ENCODE assay signal across 9 cellular contexts in the genomic region with DNA sequence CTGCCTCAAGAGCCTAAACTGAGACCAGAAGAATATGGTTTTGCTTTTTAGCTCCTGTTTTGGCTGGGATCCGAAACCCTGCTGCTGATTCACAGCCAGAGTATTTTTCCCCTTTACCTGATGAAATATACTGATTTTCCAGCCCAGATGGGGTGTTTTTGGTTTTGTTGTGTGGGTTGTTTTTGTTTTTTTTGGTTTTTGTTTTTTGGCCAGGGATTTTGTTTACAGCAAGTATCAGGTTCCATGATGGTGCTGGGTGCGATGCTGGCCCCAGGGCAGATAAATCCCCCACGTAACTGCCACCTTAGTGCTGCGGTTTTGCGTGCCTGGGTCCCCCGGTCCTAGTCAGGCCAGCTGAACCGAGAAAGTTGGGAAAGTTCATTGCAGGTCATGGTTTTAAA.
DNase-seq lines count a peak whose midpoint lies in the region; ATAC-seq and TF ChIP-seq lines count a peak whose summit lies in the region.
"Had no signal": no experiment of that assay in that cellular context is flagged by ENCODE, and none has a peak within 500 bp of the region (broad histone marks: within the 10 kb centered on the region; RNA-seq: fewer than 3 reads in every experiment).

No MANE protein-coding gene starts in this region.

- peaks cover 2% of the 10 kb centered on the region for H3K36me3 Mint-ChIP-seq in chondrocyte (ENCODE audit: low read depth)

- H3K9me3 ChIP-seq in muscle layer of colon (ENCODE audit: low read length) (no peaks in the 10 kb centered on the region), upper lobe of left lung (no peaks in the 10 kb centered on the region)

- POLR2A ChIA-PET in GM10248 (lab: Yijun Ruan, JAX): no interaction called here

- TF ChIP-seq EP300 in upper lobe of left lung (IDR thresholded peaks at IDR 0.05): no peak

- H3K27ac Mint-ChIP-seq in chondrocyte (ENCODE audit: unreplicated experiment): peak overlapping the region; percentile 98
- H3K27ac Mint-ChIP-seq: activated T-helper 2 cell treated with anti-CD3 and anti-CD28 coated beads, Interferon-gamma antibody, Interleukin-2, Interleukin-4, amounts not matched to agents 10 μg/mL and 5 μg/mL and 100 μg/mL, durations not matched to agents 14 hours and 24 hours and 36 hours had no signal

- peak overlapping the region in 1 of 2 donors; percentile 30 for H3K4me3 ChIP-seq in muscle layer of colon (ENCODE audit: low read depth in 1 of 2, low read length in 2 of 2)
- no peak overlapping the region for H3K4me3 ChIP-seq in upper lobe of left lung

- H3K27ac ChIP-seq in muscle layer of colon (ENCODE audit: low read depth, low read length): peak overlapping the region; percentile 98
- H3K27ac ChIP-seq in upper lobe of left lung: peak overlapping the region; percentile 95 to 99 (median 96)

- H3K4me1 Mint-ChIP-seq in chondrocyte (ENCODE audit: low read depth): peaks cover 100% of the 10 kb centered on the region

- no peaks in the 10 kb centered on the region for H3K27me3 Mint-ChIP-seq in chondrocyte (ENCODE audit: low read depth)

- ATAC-seq in upper lobe of left lung (ENCODE audit: low FRiP score in 2 of 2): peak in 1 of 2 donors; percentile 2
- ATAC-seq in GM19397 (IDR thresholded peaks at IDR 0.05; ENCODE audit: unreplicated experiment): no peak

- 31 to 38% methylated on average over 7 of the region's 7 CpGs for WGBS in upper lobe of left lung, 2 donors

- no peaks in the 10 kb centered on the region for H3K9me3 Mint-ChIP-seq in chondrocyte (ENCODE audit: low read depth)
- H3K9me3 Mint-ChIP-seq: activated T-helper 2 cell treated with anti-CD3 and anti-CD28 coated beads, Interferon-gamma antibody, Interleukin-2, Interleukin-4, amounts not matched to agents 10 μg/mL and 5 μg/mL and 100 μg/mL, durations not matched to agents 14 hours and 24 hours and 36 hours had no signal

- peaks cover 94% of the 10 kb centered on the region for H3K4me1 ChIP-seq in muscle layer of colon (ENCODE audit: insufficient read depth, low read length)
- H3K4me1 ChIP-seq in upper lobe of left lung: peaks cover 94 to 98% (median 96%) of the 10 kb centered on the region in 4 donors

- peak overlapping the region; percentile 59 for H3K9ac ChIP-seq in muscle layer of colon (ENCODE audit: low read length)

- CTCF ChIA-PET in GM10248 (lab: Yijun Ruan, JAX): no interaction called here

- DNase-seq in NCI-H345 (lab: John Stamatoyannopoulos, UW) (peak; percentile 50), NCI-H345 treated with DMSO at 0.1 percent for 48 hours (lab: John Stamatoyannopoulos, UW; ENCODE audit: unreplicated experiment) (no peak), chondrocyte (ENCODE audit: low spot score) (no peak), upper lobe of left lung (no peak), CD1c-positive myeloid dendritic cell (ENCODE audit: extremely low spot score) (no peak), GM10248 (ENCODE audit: extremely low spot score) (no peak)

- peaks cover 6% of the 10 kb centered on the region for H3K36me3 ChIP-seq in muscle layer of colon (ENCODE audit: insufficient read depth, low read length)
- peaks cover 0 to 26% (median 1%) of the 10 kb centered on the region in 4 donors for H3K36me3 ChIP-seq in upper lobe of left lung

- H3K27me3 ChIP-seq in muscle layer of colon (ENCODE audit: control insufficient read depth in 1 of 2, insufficient read depth in 2 of 2, low read length in 2 of 2) (no peaks in the 10 kb centered on the region), upper lobe of left lung (no peaks in the 10 kb centered on the region)

- peak overlapping the region; percentile 50 for H3K4me3 Mint-ChIP-seq in chondrocyte (ENCODE audit: unreplicated experiment)

- TF ChIP-seq POLR2A in upper lobe of left lung (IDR thresholded peaks at IDR 0.05): no peak

- TF ChIP-seq CTCF in chondrocyte (IDR thresholded peaks at IDR 0.05) (no peak), upper lobe of left lung (IDR thresholded peaks at IDR 0.05) (no peak), GM10248 (IDR thresholded peaks at IDR 0.05; ENCODE audit: control extremely low read depth, extremely low read depth, low read depth, missing control alignments) (no peak)
